25 cellular contexts compared by ENCODE assay signal in the genomic region with DNA sequence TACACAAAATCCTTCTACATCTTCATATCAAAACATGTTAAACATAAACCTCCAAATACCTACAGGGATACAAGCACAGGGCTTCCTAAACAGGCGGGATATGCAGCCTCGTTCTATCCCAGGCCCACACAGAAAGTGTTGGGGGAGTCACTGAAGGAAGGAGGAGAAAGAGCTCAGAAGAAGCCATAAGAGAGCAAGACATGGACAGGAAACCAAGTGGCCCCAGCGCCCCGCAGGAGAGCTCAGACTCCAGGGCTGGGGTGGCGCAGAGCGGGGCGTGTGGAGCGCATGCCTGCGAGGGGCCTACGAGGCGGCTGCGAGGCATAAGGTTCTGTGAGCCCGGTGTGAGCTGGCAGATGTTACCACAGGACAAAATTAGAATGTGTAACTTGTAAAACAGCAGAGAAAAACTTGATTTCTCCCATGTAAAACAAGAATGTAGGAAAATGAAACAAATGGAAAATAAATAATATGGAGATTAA. TPM values are rescaled to one million over a fixed set of nuclear protein-coding genes. Genes with fewer than 3 reads are reported as not detected.
A peak's percentile ranks its signal among the peaks of the same experiment; 100 is the strongest.
DNase-seq lines count a peak whose midpoint lies in the region; ATAC-seq and TF ChIP-seq lines count a peak whose summit lies in the region.
"Had no signal": no experiment of that assay in that cellular context is flagged by ENCODE, and none has a peak within 500 bp of the region (broad histone marks: within the 10 kb centered on the region; RNA-seq: fewer than 3 reads in every experiment).

No MANE protein-coding gene starts in this region.

- H3K9ac ChIP-seq in NT2/D1 (ENCODE audit: insufficient read length, low read depth) = peak overlapping the region; percentile 12

- peaks cover 1% of the 10 kb centered on the region for H3K36me3 Mint-ChIP-seq in T-helper 2 cell treated with Interferon-gamma antibody and Interleukin-4, amounts not matched to agents 5 μg/mL and 100 μg/mL, for 36 hours (ENCODE audit: low read depth)
- peaks cover 0 to 13% (median 10%) of the 10 kb centered on the region in 3 donors for H3K36me3 Mint-ChIP-seq in naive thymus-derived CD8-positive, alpha-beta T cell

- H3K4me1 Mint-ChIP-seq in T-helper 2 cell treated with Interferon-gamma antibody and Interleukin-4, amounts not matched to agents 5 μg/mL and 100 μg/mL, for 36 hours (ENCODE audit: low read depth) = peaks cover 11% of the 10 kb centered on the region
- peaks cover 10 to 53% (median 33%) of the 10 kb centered on the region in 4 donors for H3K4me1 Mint-ChIP-seq in naive thymus-derived CD8-positive, alpha-beta T cell

- POLR2A ChIA-PET in naive thymus-derived CD8-positive, alpha-beta T cell (lab: Charles Lee) = interaction anchor here (0.7 to 4.6 kb wide), 5 partner anchors 11 to 240 kb away, joined by 3 to 33 read pairs (median 4); partner anchors contain the start of gene FASN

- H3K27ac Mint-ChIP-seq in T-helper 2 cell treated with Interferon-gamma antibody and Interleukin-4, amounts not matched to agents 5 μg/mL and 100 μg/mL, for 36 hours = peak overlapping the region; percentile 21
- peak overlapping the region in 8 of 10 donors; percentile 27 to 88 (median 79) for H3K27ac Mint-ChIP-seq in naive thymus-derived CD8-positive, alpha-beta T cell
- H3K27ac Mint-ChIP-seq: activated CD4-positive, alpha-beta memory T cell treated with anti-CD3 and anti-CD28 coated beads, Interleukin-2, amount 10 ng/mL, durations not matched to agents 7 days and 5 days had no signal

- no peaks in the 10 kb centered on the region for H3K9me3 Mint-ChIP-seq in T-helper 2 cell treated with Interferon-gamma antibody and Interleukin-4, amounts not matched to agents 5 μg/mL and 100 μg/mL, for 36 hours
- H3K9me3 Mint-ChIP-seq in naive thymus-derived CD8-positive, alpha-beta T cell = no peaks in the 10 kb centered on the region
- H3K9me3 Mint-ChIP-seq: activated CD4-positive, alpha-beta memory T cell treated with anti-CD3 and anti-CD28 coated beads, Interleukin-2, amount 10 ng/mL, durations not matched to agents 7 days and 5 days had no signal

- H3K27me3 Mint-ChIP-seq in T-helper 2 cell treated with Interferon-gamma antibody and Interleukin-4, amounts not matched to agents 5 μg/mL and 100 μg/mL, for 36 hours (ENCODE audit: low read depth) = no peaks in the 10 kb centered on the region
- no peaks in the 10 kb centered on the region for H3K27me3 Mint-ChIP-seq in naive thymus-derived CD8-positive, alpha-beta T cell
- H3K27me3 Mint-ChIP-seq: activated CD4-positive, alpha-beta memory T cell treated with anti-CD3 and anti-CD28 coated beads, Interleukin-2, amount 10 ng/mL, durations not matched to agents 7 days and 5 days had no signal

- no peak overlapping the region for H3K4me3 ChIP-seq in NT2/D1 (ENCODE audit: insufficient read length, low read depth)
- H3K4me3 ChIP-seq: left lung, transverse colon had no signal

- peak overlapping the region; percentile 97 for H3K27ac ChIP-seq in 22Rv1
- H3K27ac ChIP-seq: left lung, neutrophil, transverse colon had no signal

- no peaks in the 10 kb centered on the region for H3K9me3 ChIP-seq in NT2/D1 (ENCODE audit: insufficient read depth, low read length)
- H3K9me3 ChIP-seq: left lung, neutrophil, transverse colon had no signal

- peaks cover 29% of the 10 kb centered on the region for H3K4me1 ChIP-seq in NT2/D1 (ENCODE audit: insufficient read depth, insufficient read length)

- no peak for TF ChIP-seq CTCF in 22Rv1 (IDR thresholded peaks at IDR 0.05)

- no peak for ATAC-seq in naive thymus-derived CD8-positive, alpha-beta T cell
- ATAC-seq: left lung, PC-3 had no signal

- peaks cover 6% of the 10 kb centered on the region for H3K27me3 ChIP-seq in NT2/D1 (ENCODE audit: insufficient read depth, insufficient read length)
- H3K27me3 ChIP-seq: left lung, neutrophil, transverse colon had no signal

- peaks cover 16% of the 10 kb centered on the region for H3K36me3 ChIP-seq in NT2/D1 (ENCODE audit: insufficient read depth, insufficient read length, low read length)
- H3K36me3 ChIP-seq: transverse colon had no signal

- no peak overlapping the region for H3K4me3 Mint-ChIP-seq in T-helper 2 cell treated with Interferon-gamma antibody and Interleukin-4, amounts not matched to agents 5 μg/mL and 100 μg/mL, for 36 hours
- peak overlapping the region in 4 of 10 donors; percentile 13 to 48 (median 20) for H3K4me3 Mint-ChIP-seq in naive thymus-derived CD8-positive, alpha-beta T cell
- H3K4me3 Mint-ChIP-seq: activated CD4-positive, alpha-beta memory T cell treated with anti-CD3 and anti-CD28 coated beads, Interleukin-2, amount 10 ng/mL, durations not matched to agents 7 days and 5 days had no signal

- no peak for DNase-seq in T-helper 2 cell treated with Interferon-gamma antibody and Interleukin-4, amounts not matched to agents 5 μg/mL and 100 μg/mL, for 36 hours (ENCODE audit: low spot score)
- DNase-seq in T-helper 2 cell = no peak
- no peak for DNase-seq in NT2/D1 (ENCODE audit: low read depth, low spot score)
- no peak for DNase-seq in naive thymus-derived CD8-positive, alpha-beta T cell
- no peak for DNase-seq in EL
- DNase-seq in NCI-H524 (lab: John Stamatoyannopoulos, UW) = no peak
- no peak for DNase-seq in dedifferentiated amniotic fluid mesenchymal stem cell (ENCODE audit: extremely low spot score)
- DNase-seq: 8988T; activated CD4-positive, alpha-beta memory T cell treated with anti-CD3 and anti-CD28 coated beads, Interleukin-2, amount 10 ng/mL, durations not matched to agents 7 days and 5 days; activated naive CD4-positive, alpha-beta T cell treated with Interleukin-2 at 50 U/mL for 16 hours; caudate nucleus; GOT3; left lung; midbrain; NCI-H1105; NCI-H2029; NCI-H226; NCI-H82; PC-3; SIG-M5; stimulated activated CD4-positive, alpha-beta T cell treated with anti-CD3 and anti-CD28 coated beads, Interleukin-4, amount 100 ng/mL, for 24 hours; stimulated activated naive CD4-positive, alpha-beta T cell treated with Interleukin-2 at 50 U/mL for 16 hours; transverse colon had no signal

RNA-seq across cellular contexts. Expression of gene FASN, which starts 11.0 kb away (rescaled TPM):
- total RNA-seq in naive thymus-derived CD8-positive, alpha-beta T cell = 10 to 100 TPM; 28.3 to 32.3 TPM
- 1 to 10 TPM in 1 of 3 donors, under 1 TPM in 2; 0.33 to 2.4 (median 0.80) TPM for polyA plus RNA-seq in naive thymus-derived CD8-positive, alpha-beta T cell

RNA-seq across cellular contexts. Expression of gene DUS1L, which starts 43.4 kb away (rescaled TPM):
- total RNA-seq in naive thymus-derived CD8-positive, alpha-beta T cell = 100 to 1,000 TPM; 142 to 151 TPM
- 100 to 1,000 TPM in 1 of 3 donors, 10 to 100 TPM in 2; 68.6 to 167 (median 92.1) TPM for polyA plus RNA-seq in naive thymus-derived CD8-positive, alpha-beta T cell

RNA-seq across cellular contexts. Expression of gene GPS1, which starts 57.3 kb away (rescaled TPM):
- 10 to 100 TPM; 88.2 to 91.4 TPM for total RNA-seq in naive thymus-derived CD8-positive, alpha-beta T cell
- 100 to 1,000 TPM; 122 to 140 (median 126) TPM for polyA plus RNA-seq in naive thymus-derived CD8-positive, alpha-beta T cell

RNA-seq across cellular contexts. Expression of gene RFNG, which starts 57.4 kb away (rescaled TPM):
- 10 to 100 TPM; 38.5 to 42.1 TPM for total RNA-seq in naive thymus-derived CD8-positive, alpha-beta T cell
- 1 to 10 TPM; 2.2 to 8.5 (median 4.8) TPM for polyA plus RNA-seq in naive thymus-derived CD8-positive, alpha-beta T cell
